In the genomic region with DNA sequence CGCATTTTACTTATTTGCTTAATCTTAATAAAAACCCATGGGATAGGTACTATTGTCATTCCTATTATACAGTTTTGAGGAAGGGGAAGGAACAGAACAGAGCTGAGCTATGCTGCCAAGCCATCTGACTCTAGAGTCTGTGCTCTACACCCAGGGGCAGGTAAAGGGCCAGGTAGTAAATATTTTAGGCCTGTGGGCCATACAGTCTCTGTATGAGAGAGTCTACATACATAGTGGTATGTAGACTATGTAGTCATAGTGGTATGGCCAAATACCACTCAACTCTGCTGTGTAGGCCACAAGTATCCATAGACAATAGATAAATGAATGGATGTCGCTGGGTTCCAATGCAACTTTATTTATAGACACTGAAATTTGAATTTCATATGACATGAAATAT, we compare ENCODE assay signal across 23 cellular contexts.
"Had no signal": no experiment of that assay in that cellular context is flagged by ENCODE, and none has a peak within 500 bp of the region (broad histone marks: within the 10 kb centered on the region; RNA-seq: fewer than 3 reads in every experiment).

No MANE protein-coding gene starts in this region.

- DNase-seq: stimulated activated CD4-positive, alpha-beta T cell treated with anti-CD3 and anti-CD28 coated beads, Interleukin-2, amount 100 ng/mL, for 48 hours; stimulated activated CD4-positive, alpha-beta T cell treated with anti-CD3 and anti-CD28 coated beads, Interleukin-4, amount 100 ng/mL, for 1 hour; stimulated activated CD4-positive, alpha-beta T cell treated with anti-CD3 and anti-CD28 coated beads, Interleukin-4, amount 100 ng/mL, for 24 hours; stimulated activated CD4-positive, alpha-beta T cell treated with anti-CD3 and anti-CD28 coated beads, Interleukin-4, amount 100 ng/mL, for 4 hours; stimulated activated CD8-positive, alpha-beta memory T cell treated with anti-CD3 and anti-CD28 coated beads, Interleukin-4, amount 100 ng/mL, for 48 hours; stimulated activated naive B cell treated with anti-CD40 and anti-IgM and Interleukin-4, amounts not matched to agents 10 μg/mL and 1 μg/mL and 100 μg/mL, for 72 hours; stimulated activated naive CD4-positive, alpha-beta T cell; stimulated activated naive CD4-positive, alpha-beta T cell treated with Interleukin-2 at 50 U/mL for 16 hours; stimulated activated naive CD8-positive, alpha-beta T cell treated with anti-CD3 and anti-CD28 coated beads, Interleukin-15, amount 100 ng/mL, for 72 hours; stimulated activated naive CD8-positive, alpha-beta T cell treated with anti-CD3 and anti-CD28 coated beads, Interleukin-15, Interleukin-2, amounts not matched to agents 100 U/mL and 50 U/mL, for 24 hours; stomach; substantia nigra; testis; thyroid gland; tibial artery; transverse colon; upper lobe of left lung; upper lobe of right lung; uterus had no signal

- H3K9me3 ChIP-seq: stomach, suprapubic skin, testis, thoracic aorta, thyroid gland, tibial nerve, transverse colon, upper lobe of left lung, upper lobe of right lung, uterus, vagina had no signal

- H3K27ac ChIP-seq: stomach, suprapubic skin, testis, thoracic aorta, thyroid gland, tibial artery, tibial nerve, upper lobe of left lung, upper lobe of right lung, uterus, vagina had no signal

- H3K36me3 ChIP-seq: stomach, suprapubic skin, thoracic aorta, thyroid gland, tibial artery, tibial nerve, transverse colon, upper lobe of left lung, upper lobe of right lung, uterus, vagina had no signal

- H3K4me3 ChIP-seq: stomach, suprapubic skin, testis, thoracic aorta, thyroid gland, tibial artery, tibial nerve, upper lobe of left lung, upper lobe of right lung, uterus, vagina had no signal

- H3K27me3 ChIP-seq: stomach, suprapubic skin, testis, thyroid gland, tibial artery, tibial nerve, transverse colon, upper lobe of left lung, upper lobe of right lung, uterus, vagina had no signal
